ENCODE assay signal across 15 cellular contexts in genomic region chr10:94223702-94224370, GRCh38.
DNase-seq lines count a peak whose midpoint lies in the region; ATAC-seq and TF ChIP-seq lines count a peak whose summit lies in the region.
"Had no signal": no experiment of that assay in that cellular context is flagged by ENCODE, and none has a peak within 500 bp of the region (broad histone marks: within the 10 kb centered on the region; RNA-seq: fewer than 3 reads in every experiment).

No MANE protein-coding gene starts in this region.

- H3K36me3 Mint-ChIP-seq in activated CD4-positive, alpha-beta T cell treated with anti-CD3 and anti-CD28 coated beads, Interleukin-2, amount 10 ng/mL, durations not matched to agents 24 days and 14 days (ENCODE audit: low read depth), result no peaks in the 10 kb centered on the region
- H3K36me3 Mint-ChIP-seq: CD4-positive, CD25-positive, alpha-beta regulatory T cell had no signal

- H3K4me1 ChIP-seq in heart right ventricle (peaks cover 0 to 57% (median 16%) of the 10 kb centered on the region in 9 donors), SK-N-SH (ENCODE audit: control insufficient read depth in 1 of 2, insufficient read depth in 2 of 2, low read depth in 1 of 2, low read length in 1 of 2) (peaks cover 7 to 10% of the 10 kb centered on the region in 2 experiments; a peak in 2 of 4 replicates), trophoblast cell (ENCODE audit: control insufficient read depth in 1 of 2, insufficient read depth in 2 of 2, low read length in 2 of 2) (peaks cover 0 to 2% of the 10 kb centered on the region in 2 experiments), HAP-1 (no peaks in the 10 kb centered on the region)

- no peak overlapping the region for H2BK12ac ChIP-seq in trophoblast cell (ENCODE audit: low read length)

- no peak overlapping the region for H4K91ac ChIP-seq in trophoblast cell (ENCODE audit: low read depth, low read length)

- no peak overlapping the region for H2BK5ac ChIP-seq in trophoblast cell (ENCODE audit: low read depth, low read length, poor library complexity)

- no peaks in the 10 kb centered on the region for H3K9me2 ChIP-seq in SK-N-SH

- peak overlapping the region in 5 of 10 donors; percentile 33 to 71 (median 55) for H3K27ac ChIP-seq in heart right ventricle
- no peak overlapping the region; a peak in 1 of 4 replicates for H3K27ac ChIP-seq in SK-N-SH (ENCODE audit: low read depth in 2 of 2, low read length in 1 of 2)
- no peak overlapping the region for H3K27ac ChIP-seq in trophoblast cell (ENCODE audit: low read depth, low read length)

- peak in 2 of 8 donors; percentile 31 to 51 for ATAC-seq in heart right ventricle
- ATAC-seq: GM23338 had no signal

- H3K79me2 ChIP-seq in SK-N-SH (ENCODE audit: insufficient read depth) (no peaks in the 10 kb centered on the region), trophoblast cell (ENCODE audit: control insufficient read depth, insufficient read depth, low read length, poor library complexity) (no peaks in the 10 kb centered on the region)

- H3K27ac Mint-ChIP-seq in activated CD4-positive, alpha-beta T cell treated with anti-CD3 and anti-CD28 coated beads, Interleukin-2, amount 10 ng/mL, durations not matched to agents 24 days and 14 days, result no peak overlapping the region
- H3K27ac Mint-ChIP-seq: CD4-positive, CD25-positive, alpha-beta regulatory T cell; GM23338 had no signal

- H2AFZ ChIP-seq in SK-N-SH (ENCODE audit: low read depth), result no peak overlapping the region
- H2AFZ ChIP-seq in trophoblast cell (ENCODE audit: insufficient read depth, low read length, poor library complexity), result no peak overlapping the region
- H2AFZ ChIP-seq: GM23338 had no signal

- no peak overlapping the region for H2BK120ac ChIP-seq in trophoblast cell (ENCODE audit: insufficient read depth, low read length, poor library complexity)

- H3K4me2 ChIP-seq in SK-N-SH, result no peak overlapping the region
- H3K4me2 ChIP-seq in trophoblast cell (ENCODE audit: low read length), result no peak overlapping the region
- H3K4me2 ChIP-seq: GM23338 had no signal

- peak overlapping the region; percentile 40 for H3K23ac ChIP-seq in trophoblast cell (ENCODE audit: low read length)

- H3K4me3 ChIP-seq in heart right ventricle, result no peak overlapping the region
- H3K4me3 ChIP-seq in SK-N-SH (ENCODE audit: low read depth in 2 of 2, low read length in 1 of 2), result no peak overlapping the region
- no peak overlapping the region for H3K4me3 ChIP-seq in trophoblast cell (ENCODE audit: low read depth, low read length)
- no peak overlapping the region for H3K4me3 ChIP-seq in HAP-1
- H3K4me3 ChIP-seq: GM23338 had no signal

- no peak overlapping the region for H2AK5ac ChIP-seq in trophoblast cell (ENCODE audit: low read length)

- no peaks in the 10 kb centered on the region for H3K27me3 Mint-ChIP-seq in activated CD4-positive, alpha-beta T cell treated with anti-CD3 and anti-CD28 coated beads, Interleukin-2, amount 10 ng/mL, durations not matched to agents 24 days and 14 days
- H3K27me3 Mint-ChIP-seq: CD4-positive, CD25-positive, alpha-beta regulatory T cell had no signal

- no peaks in the 10 kb centered on the region for H4K20me1 ChIP-seq in SK-N-SH (ENCODE audit: insufficient read depth)

- TF ChIP-seq CTCF in heart right ventricle (IDR thresholded peaks at IDR 0.05) (no peak), SK-N-SH (IDR thresholded peaks at IDR 0.05) (no peak)

- H3K14ac ChIP-seq in trophoblast cell (ENCODE audit: low read length), result no peak overlapping the region

- no peak for TF ChIP-seq RAD21 in SK-N-SH (IDR thresholded peaks at IDR 0.05; ENCODE audit: low read length)

- peak in 1 of 2 experiments; percentile 78; a peak in 2 of 4 replicates for TF ChIP-seq EP300 in SK-N-SH (IDR thresholded peaks at IDR 0.05; ENCODE audit: borderline replicate concordance in 1 of 2, low read depth in 1 of 2, low read length in 1 of 2)

- no peak overlapping the region for H3K4me3 Mint-ChIP-seq in activated CD4-positive, alpha-beta T cell treated with anti-CD3 and anti-CD28 coated beads, Interleukin-2, amount 10 ng/mL, durations not matched to agents 24 days and 14 days
- H3K4me3 Mint-ChIP-seq: CD4-positive, CD25-positive, alpha-beta regulatory T cell; GM23338 had no signal

- no peaks in the 10 kb centered on the region for H3K79me1 ChIP-seq in trophoblast cell (ENCODE audit: low read length)

- no peaks in the 10 kb centered on the region for H3K27me3 ChIP-seq in heart right ventricle
- H3K27me3 ChIP-seq in SK-N-SH (ENCODE audit: insufficient read depth), result no peaks in the 10 kb centered on the region
- H3K27me3 ChIP-seq in trophoblast cell (ENCODE audit: insufficient read depth, low read length), result no peaks in the 10 kb centered on the region
- no peaks in the 10 kb centered on the region for H3K27me3 ChIP-seq in HAP-1 (ENCODE audit: low read depth)

- intact Hi-C loops in heart right ventricle (cut with DNase I), result loop anchor here in 1 of 10 donors (5.0 kb wide), 1 partner anchor 147 kb away; no protein-coding TSS in a partner anchor
- intact Hi-C loops in cardiac septum (cut with DNase I), result no loop called here
- intact Hi-C loops in activated CD4-positive, alpha-beta T cell treated with anti-CD3 and anti-CD28 coated beads, Interleukin-2, amount 10 ng/mL, durations not matched to agents 24 days and 14 days (cut with micrococcal nuclease), result no loop called here

- no peak overlapping the region for H4K8ac ChIP-seq in trophoblast cell (ENCODE audit: low read depth, low read length)

- no peak overlapping the region for H4K12ac ChIP-seq in trophoblast cell (ENCODE audit: low read depth, low read length)

- no peak overlapping the region for H3K4ac ChIP-seq in trophoblast cell (ENCODE audit: low read depth, low read length)

- H3K4me1 Mint-ChIP-seq in activated CD4-positive, alpha-beta T cell treated with anti-CD3 and anti-CD28 coated beads, Interleukin-2, amount 10 ng/mL, durations not matched to agents 24 days and 14 days, result no peaks in the 10 kb centered on the region
- H3K4me1 Mint-ChIP-seq: CD4-positive, CD25-positive, alpha-beta regulatory T cell; GM23338 had no signal

- CTCF ChIA-PET in SK-N-SH (lab: Yijun Ruan, JAX), result no interaction called here

- H3K36me3 ChIP-seq in heart right ventricle (peaks cover 0 to 13% (median 0%) of the 10 kb centered on the region in 9 donors), SK-N-SH (replicated peaks in 1 of 2; ENCODE audit: control insufficient read depth in 1 of 2, insufficient read depth in 2 of 2, low read length in 1 of 2) (no peaks in the 10 kb centered on the region), trophoblast cell (ENCODE audit: control insufficient read depth in 1 of 2, insufficient read depth in 2 of 2, low read length in 2 of 2) (no peaks in the 10 kb centered on the region), HAP-1 (replicated peaks) (no peaks in the 10 kb centered on the region)

- WGBS in heart right ventricle, 2 donors, result 45 to 55% methylated on average over 5 of the region's 5 CpGs
- WGBS in SK-N-SH (ENCODE audit: low lambda C conversion rate), result 62% methylated on average over 5 of the region's 5 CpGs
- no CpG with 5 or more reads among the region's 5 CpGs for WGBS in trophoblast cell (ENCODE audit: extremely low coverage, insufficient coverage, insufficient read length)

- peak; percentile 38 to 70 for DNase-seq in heart right ventricle
- no peak for DNase-seq in cardiac septum (ENCODE audit: low spot score)
- peak; percentile 60 for DNase-seq in SK-N-SH
- DNase-seq in fibroblast of gingiva (ENCODE audit: low read depth), result peak; percentile 61
- no peak for DNase-seq in trophoblast cell
- no peak for DNase-seq in activated CD4-positive, alpha-beta T cell treated with anti-CD3 and anti-CD28 coated beads, Interleukin-2, amount 10 ng/mL, durations not matched to agents 24 days and 14 days
- no peak for DNase-seq in HAP-1 (ENCODE audit: low spot score in 2 of 2)
- no peak for DNase-seq in NCI-H510A treated with DMSO at 0.1 percent for 48 hours (lab: John Stamatoyannopoulos, UW)
- DNase-seq: AML-193; CD4-positive, CD25-positive, alpha-beta regulatory T cell; DMS79 treated with DMSO at 0.1 percent for 48 hours; KBM-7; NCI-H1417 treated with DMSO at 0.1 percent for 48 hours; NCI-H2081 had no signal

- H3K9ac ChIP-seq in SK-N-SH (no peak overlapping the region), trophoblast cell (ENCODE audit: low read length) (no peak overlapping the region)

- no peak overlapping the region for H3K18ac ChIP-seq in trophoblast cell (ENCODE audit: low read length)

- in situ Hi-C loops in HAP-1 (cut with MboI; ENCODE audit: low sequenced_read_pairs), result no loop called here

- H3K9me3 ChIP-seq in heart right ventricle (no peaks in the 10 kb centered on the region), SK-N-SH (no peaks in the 10 kb centered on the region), trophoblast cell (ENCODE audit: insufficient read depth, low read depth, low read length) (no peaks in the 10 kb centered on the region), HAP-1 (no peaks in the 10 kb centered on the region)

- H3F3A ChIP-seq in SK-N-SH (replicated peaks; ENCODE audit: insufficient read depth), result no peaks in the 10 kb centered on the region

- POLR2A ChIA-PET in SK-N-SH (lab: Yijun Ruan, JAX), result no interaction called here

- no peaks in the 10 kb centered on the region for H3K9me3 Mint-ChIP-seq in activated CD4-positive, alpha-beta T cell treated with anti-CD3 and anti-CD28 coated beads, Interleukin-2, amount 10 ng/mL, durations not matched to agents 24 days and 14 days
- H3K9me3 Mint-ChIP-seq: CD4-positive, CD25-positive, alpha-beta regulatory T cell; GM23338 had no signal

TF ChIP-seq in SK-N-SH, 30 proteins besides CTCF, POLR2A, EP300 and RAD21 (continues in another document):
- TF ChIP-seq SIN3A (IDR thresholded peaks at IDR 0.05; ENCODE audit: borderline replicate concordance, low read depth, low read length) (no peak), PBX3 (IDR thresholded peaks at IDR 0.05) (no peak), TCF12 (IDR thresholded peaks at IDR 0.05) (no peak), USF2 (IDR thresholded peaks at IDR 0.05; ENCODE audit: borderline replicate concordance, low read depth, low read length) (no peak), YY1 (IDR thresholded peaks at IDR 0.05; ENCODE audit: low read depth) (no peak)

Comparison
In these comparisons a context has a peak if more than half of its experiments do, and no peak if none do; other contexts are left out.
1. DNase-seq: peak in heart right ventricle (2 of 2), SK-N-SH (single experiment) and fibroblast of gingiva (single experiment); none in cardiac septum (single experiment), trophoblast cell (0 of 2), activated CD4-positive, alpha-beta T cell treated with anti-CD3 and anti-CD28 coated beads, Interleukin-2, amount 10 ng/mL, durations not matched to agents 24 days and 14 days (single experiment), HAP-1 (0 of 2) and NCI-H510A treated with DMSO at 0.1 percent for 48 hours (single experiment).